Comparison of ENCODE assay signal across 1 cellular context in genomic region chr17:19648475-19649406, GRCh38.
TF ChIP-seq lines count a peak whose summit lies in the region.

Gene ALDH3A2 (plus strand): TSS chr17:19648751. CDS start chr17:19648972, 221 bp downstream.

TF ChIP-seq in HepG2, 621 proteins besides CTCF, POLR2A, EP300 and RAD21 (continued from another document and continues in another):
- TF ChIP-seq AHDC1 (CRISPR knock-in tag; IDR thresholded peaks at IDR 0.05; ENCODE audit: borderline replicate concordance) = no peak; the same call in 1 of the 2 replicates
- TF ChIP-seq TRIM22 (IDR thresholded peaks at IDR 0.05) = no peak
- TF ChIP-seq E2F2 (CRISPR knock-in tag; IDR thresholded peaks at IDR 0.05; ENCODE audit: borderline replicate concordance) = 0 out of 2 replicates have a peak, but pooled peaks have one; percentile 40
- TF ChIP-seq NFE2 (CRISPR knock-in tag; IDR thresholded peaks at IDR 0.05) = no peak
- no peak for TF ChIP-seq NFE2L2 (IDR thresholded peaks at IDR 0.05; ENCODE audit: low read length)
- TF ChIP-seq FOXO1 (CRISPR knock-in tag; IDR thresholded peaks at IDR 0.05) = peak; percentile 85
- TF ChIP-seq SMAD9 (CRISPR knock-in tag; IDR thresholded peaks at IDR 0.05) = 0 out of 2 replicates have a peak, but pooled peaks have one; percentile 56
- peak; percentile 70; the same call in 1 of the 2 replicates for TF ChIP-seq ZNF703 (CRISPR knock-in tag; IDR thresholded peaks at IDR 0.05; ENCODE audit: borderline replicate concordance)
- no peak for TF ChIP-seq PREB (CRISPR knock-in tag; IDR thresholded peaks at IDR 0.05)
- TF ChIP-seq RERE (CRISPR knock-in tag; IDR thresholded peaks at IDR 0.05; ENCODE audit: low read depth) = peak; percentile 52
- no peak for TF ChIP-seq FOXK2 (IDR thresholded peaks at IDR 0.05)
- TF ChIP-seq SRSF9 (IDR thresholded peaks at IDR 0.05; ENCODE audit: borderline replicate concordance, insufficient read depth, low read depth, low read length, poor library complexity, severe bottlenecking) = no peak
- TF ChIP-seq HOXD1 (CRISPR knock-in tag; IDR thresholded peaks at IDR 0.05) = peak; percentile 94
- no peak for TF ChIP-seq NFKB2 (CRISPR knock-in tag; IDR thresholded peaks at IDR 0.05; ENCODE audit: borderline replicate concordance)
- TF ChIP-seq ZNF3 (CRISPR knock-in tag; IDR thresholded peaks at IDR 0.05) = no peak
- peak; percentile 89 for TF ChIP-seq FOXJ3 (CRISPR knock-in tag; IDR thresholded peaks at IDR 0.05; ENCODE audit: borderline replicate concordance)
- TF ChIP-seq NFIB (CRISPR knock-in tag; IDR thresholded peaks at IDR 0.05; ENCODE audit: borderline replicate concordance) = no peak
- peak; percentile 96; the same call in 1 of the 2 replicates for TF ChIP-seq ZNF124 (CRISPR knock-in tag; IDR thresholded peaks at IDR 0.05)
- no peak for TF ChIP-seq SOX6 (IDR thresholded peaks at IDR 0.05)
- peak; percentile 92 for TF ChIP-seq SOX6 (CRISPR knock-in tag; IDR thresholded peaks at IDR 0.05)
- TF ChIP-seq ZNF781 (CRISPR knock-in tag; IDR thresholded peaks at IDR 0.05; ENCODE audit: borderline replicate concordance, not compliant biosample characterization) = peak; percentile 18
- TF ChIP-seq KDM6A (CRISPR knock-in tag; IDR thresholded peaks at IDR 0.05; ENCODE audit: low read depth) = peak; percentile 49
- TF ChIP-seq ZNF83 (CRISPR knock-in tag; IDR thresholded peaks at IDR 0.05; ENCODE audit: borderline replicate concordance) = peak; percentile 60; the same call in 1 of the 2 replicates
- TF ChIP-seq SIX4 (CRISPR knock-in tag; IDR thresholded peaks at IDR 0.05) = no peak; the same call in 1 of the 2 replicates
- TF ChIP-seq MXD1 (CRISPR knock-in tag; IDR thresholded peaks at IDR 0.05) = peak; percentile 84
- peak; percentile 67 for TF ChIP-seq ZNF629 (CRISPR knock-in tag; conservative IDR thresholded peaks at IDR 0.05)
- peak; percentile 97 for TF ChIP-seq JARID2 (CRISPR knock-in tag; IDR thresholded peaks at IDR 0.05; ENCODE audit: insufficient replicate concordance)
- no peak for TF ChIP-seq TBL1XR1 (IDR thresholded peaks at IDR 0.05; ENCODE audit: borderline replicate concordance, low read length, partially characterized antibody)
- TF ChIP-seq AHR (CRISPR knock-in tag; IDR thresholded peaks at IDR 0.05) = no peak; the same call in 1 of the 2 replicates
- peak; percentile 78 for TF ChIP-seq MNT (IDR thresholded peaks at IDR 0.05)
- TF ChIP-seq SCMH1 (CRISPR knock-in tag; IDR thresholded peaks at IDR 0.05; ENCODE audit: borderline replicate concordance) = no peak
- TF ChIP-seq ZNF574 (CRISPR knock-in tag; IDR thresholded peaks at IDR 0.05) = peak; percentile 92
